Comparison of ENCODE assay signal across 22 cellular contexts in the genomic region with DNA sequence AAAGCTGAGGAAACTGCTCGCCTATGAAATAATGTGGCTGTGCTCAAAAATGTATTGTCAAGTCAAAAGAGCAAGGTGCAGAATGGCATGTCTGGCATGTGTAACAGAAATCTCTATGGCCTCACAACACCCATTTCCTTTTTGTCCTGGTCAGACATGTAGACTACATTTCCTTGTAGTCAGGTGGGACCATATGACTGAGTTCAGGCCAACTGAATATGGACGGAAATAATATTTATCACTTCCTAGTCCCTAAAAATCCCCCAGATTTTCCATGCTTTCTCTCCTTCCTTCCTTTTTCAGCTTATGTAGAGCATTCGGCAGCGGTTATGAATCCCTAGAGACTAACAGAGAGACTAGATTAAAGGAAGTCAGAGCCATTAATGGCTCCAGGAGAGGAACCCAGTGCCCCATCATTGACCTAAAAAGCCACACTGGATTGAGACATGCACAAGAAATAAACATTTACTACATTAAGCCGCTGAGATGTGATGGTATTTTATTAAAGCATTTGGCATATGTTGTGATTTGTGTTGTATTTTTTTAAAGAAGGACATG.
"Had no signal": no experiment of that assay in that cellular context is flagged by ENCODE, and none has a peak within 500 bp of the region (broad histone marks: within the 10 kb centered on the region; RNA-seq: fewer than 3 reads in every experiment).

No MANE protein-coding gene starts in this region.

- H3K36me3 ChIP-seq: esophagus squamous epithelium, gastroesophageal sphincter, lower lobe of right lung, neutrophil, tibial nerve, upper lobe of right lung had no signal

- H3K27ac Mint-ChIP-seq: effector memory CD8-positive, alpha-beta T cell; memory B cell; naive thymus-derived CD4-positive, alpha-beta T cell; stimulated activated naive B cell treated with anti-CD40 and anti-IgM and Interleukin-4, amounts not matched to agents 10 μg/mL and 1 μg/mL and 100 μg/mL, for 72 hours; stimulated activated naive CD8-positive, alpha-beta T cell treated with anti-CD3 and anti-CD28 coated beads, Interleukin-15, amount 100 ng/mL, for 72 hours had no signal

- ATAC-seq: effector memory CD8-positive, alpha-beta T cell; gastroesophageal sphincter; left lobe of liver; lower lobe of right lung; naive thymus-derived CD4-positive, alpha-beta T cell; stimulated activated naive CD8-positive, alpha-beta T cell treated with anti-CD3 and anti-CD28 coated beads, Interleukin-15, amount 100 ng/mL, for 72 hours; upper lobe of right lung had no signal

- H3K27me3 Mint-ChIP-seq: effector memory CD8-positive, alpha-beta T cell; memory B cell; naive thymus-derived CD4-positive, alpha-beta T cell; stimulated activated naive B cell treated with anti-CD40 and anti-IgM and Interleukin-4, amounts not matched to agents 10 μg/mL and 1 μg/mL and 100 μg/mL, for 72 hours; stimulated activated naive CD8-positive, alpha-beta T cell treated with anti-CD3 and anti-CD28 coated beads, Interleukin-15, amount 100 ng/mL, for 72 hours had no signal

- H3K4me3 Mint-ChIP-seq: effector memory CD8-positive, alpha-beta T cell; memory B cell; naive thymus-derived CD4-positive, alpha-beta T cell; stimulated activated naive B cell treated with anti-CD40 and anti-IgM and Interleukin-4, amounts not matched to agents 10 μg/mL and 1 μg/mL and 100 μg/mL, for 72 hours; stimulated activated naive CD8-positive, alpha-beta T cell treated with anti-CD3 and anti-CD28 coated beads, Interleukin-15, amount 100 ng/mL, for 72 hours had no signal

- H3K4me3 ChIP-seq: esophagus squamous epithelium, gastroesophageal sphincter, lower lobe of right lung, psoas muscle, spleen, testis, tibial nerve, upper lobe of right lung had no signal

- H3K27me3 ChIP-seq: esophagus squamous epithelium, gastroesophageal sphincter, spleen, testis, tibial nerve, upper lobe of right lung had no signal

- H3K9me3 ChIP-seq: esophagus squamous epithelium, gastroesophageal sphincter, lower lobe of right lung, neutrophil, psoas muscle, spleen, testis, tibial nerve, upper lobe of right lung had no signal

- H3K9me3 Mint-ChIP-seq: effector memory CD8-positive, alpha-beta T cell; memory B cell; stimulated activated naive B cell treated with anti-CD40 and anti-IgM and Interleukin-4, amounts not matched to agents 10 μg/mL and 1 μg/mL and 100 μg/mL, for 72 hours; stimulated activated naive CD8-positive, alpha-beta T cell treated with anti-CD3 and anti-CD28 coated beads, Interleukin-15, amount 100 ng/mL, for 72 hours had no signal

- DNase-seq: effector memory CD8-positive, alpha-beta T cell; esophagus squamous epithelium; foreskin fibroblast; glutamatergic neuron; islet precursor cell; lower lobe of right lung; naive thymus-derived CD4-positive, alpha-beta T cell; psoas muscle; spleen; stimulated activated CD4-positive, alpha-beta T cell treated with anti-CD3 and anti-CD28 coated beads, Interleukin-15, amount 100 ng/mL, for 24 hours; stimulated activated CD4-positive, alpha-beta T cell treated with anti-CD3 and anti-CD28 coated beads, Interleukin-1b, Interleukin-23, amount 100 ng/mL, for 48 hours; stimulated activated CD4-positive, alpha-beta T cell treated with anti-CD3 and anti-CD28 coated beads, Interleukin-4, amount 100 ng/mL, for 4 hours; stimulated activated naive B cell treated with anti-CD40 and anti-IgM and Interleukin-4, amounts not matched to agents 10 μg/mL and 1 μg/mL and 100 μg/mL, for 72 hours; stimulated activated naive CD8-positive, alpha-beta T cell treated with anti-CD3 and anti-CD28 coated beads, Interleukin-15, amount 100 ng/mL, for 72 hours; testis; upper lobe of right lung had no signal

- H3K27ac ChIP-seq: epithelial cell of prostate, lower lobe of right lung, neutrophil, psoas muscle, testis, upper lobe of right lung had no signal
